Comparison of ENCODE assay signal across 2 cellular contexts in genomic region chr7:75732016-75732521, GRCh38.
A peak's percentile ranks its signal among the peaks of the same experiment; 100 is the strongest.
TF ChIP-seq lines count a peak whose summit lies in the region.

No MANE protein-coding gene starts in this region.

TF ChIP-seq in HEK293, 187 proteins besides CTCF, POLR2A, EP300 and RAD21:
- TF ChIP-seq ZFHX2 (tag by site-specific recombination; conservative IDR thresholded peaks at IDR 0.05) (no peak), ZNF768 (tag by site-specific recombination; IDR thresholded peaks at IDR 0.05) (peak; percentile 61; the same call in 1 of the 2 replicates), ZNF121 (tag by site-specific recombination; IDR thresholded peaks at IDR 0.05) (no peak), BCL11A (tag by site-specific recombination; IDR thresholded peaks at IDR 0.05; ENCODE audit: low read depth) (no peak), ZNF138 (tag by site-specific recombination; IDR thresholded peaks at IDR 0.05; ENCODE audit: borderline replicate concordance) (no peak), ZNF654 (tag by site-specific recombination; IDR thresholded peaks at IDR 0.05; ENCODE audit: low read depth) (no peak), ZNF223 (tag by site-specific recombination; IDR thresholded peaks at IDR 0.05) (no peak)

TF ChIP-seq in K562, 482 proteins besides CTCF, POLR2A, EP300 and RAD21:
- TF ChIP-seq ADNP (tag; IDR thresholded peaks at IDR 0.05) (peak; percentile 93), ZKSCAN3 (CRISPR knock-in tag; IDR thresholded peaks at IDR 0.05) (no peak), KLF10 (CRISPR knock-in tag; IDR thresholded peaks at IDR 0.05) (no peak), RCOR1 (IDR thresholded peaks at IDR 0.05; ENCODE audit: borderline replicate concordance in 1 of 2, low read depth in 2 of 2, low read length in 2 of 2) (peak; percentile 28 to 78; a peak in 3 of 4 replicates), ARNT (IDR thresholded peaks at IDR 0.05) (0 out of 4 replicates have a peak, but pooled peaks of 1 of the 2 experiments have one; percentile 62), ZFP36 (IDR thresholded peaks at IDR 0.05; ENCODE audit: low read depth, low read length, partially characterized antibody) (peak; percentile 93), NBN (IDR thresholded peaks at IDR 0.05; ENCODE audit: low read depth) (0 out of 2 replicates have a peak, but pooled peaks have one; percentile 28), PHB (CRISPR knock-in tag; IDR thresholded peaks at IDR 0.05) (no peak), SMARCA5 (IDR thresholded peaks at IDR 0.05) (peak; percentile 90), BRD9 (IDR thresholded peaks at IDR 0.05; ENCODE audit: low read depth, partially characterized antibody) (peak; percentile 60), MLLT1 (IDR thresholded peaks at IDR 0.05) (peak in 1 of 2 experiments; percentile 76; a peak in 2 of 4 replicates), KDM1A (IDR thresholded peaks at IDR 0.05) (peak; percentile 63 to 84; a peak in 3 of 4 replicates), ASH1L (IDR thresholded peaks at IDR 0.05; ENCODE audit: borderline replicate concordance, low read depth, partially characterized antibody) (peak; percentile 29), HDAC1 (IDR thresholded peaks at IDR 0.05) (0 out of 4 replicates have a peak, but pooled peaks have one; percentile 15 to 44), ZNF239 (CRISPR knock-in tag; IDR thresholded peaks at IDR 0.05) (peak; percentile 54; the same call in 1 of the 2 replicates), ZBTB33 (CRISPR knock-in tag; IDR thresholded peaks at IDR 0.05) (peak; percentile 80), CEBPG (CRISPR knock-in tag; IDR thresholded peaks at IDR 0.05) (no peak), CEBPG (tag; conservative IDR thresholded peaks at IDR 0.05 in 1 of 2, IDR thresholded peaks at IDR 0.05 in 1 of 2) (no peak), RBM17 (IDR thresholded peaks at IDR 0.05; ENCODE audit: borderline replicate concordance, low read depth, low read length) (no peak), CHD4 (IDR thresholded peaks at IDR 0.05; ENCODE audit: insufficient read depth, insufficient replicate concordance, low read depth, low read length, poor library complexity, severe bottlenecking) (peak; percentile 56), BCOR (IDR thresholded peaks at IDR 0.05) (peak; percentile 96), SIN3A (IDR thresholded peaks at IDR 0.05; ENCODE audit: borderline replicate concordance in 2 of 2, control insufficient read depth in 1 of 2, low read depth in 2 of 2, low read length in 2 of 2) (no peak), HDAC2 (IDR thresholded peaks at IDR 0.05) (peak; percentile 72), RBM25 (IDR thresholded peaks at IDR 0.05; ENCODE audit: low read depth, low read length, severe bottlenecking) (peak; percentile 99), POLR2B (IDR thresholded peaks at IDR 0.05; ENCODE audit: low read depth, partially characterized antibody) (peak; percentile 23)
